8 cellular contexts compared by ENCODE assay signal in genomic region chrX:130109429-130110378, GRCh38. TPM values are rescaled to one million over a fixed set of nuclear protein-coding genes. Genes with fewer than 3 reads are reported as not detected.
DNase-seq lines count a peak whose midpoint lies in the region; ATAC-seq, FAIRE-seq and TF ChIP-seq lines count a peak whose summit lies in the region.

No MANE protein-coding gene starts in this region.

- DNase-seq in activated gamma-delta T cell (lab: John Stamatoyannopoulos, UW), result peak; percentile 17
- no peak for DNase-seq in activated gamma-delta T cell treated with Interleukin-2 at 50 U/mL for 16 hours
- DNase-seq in MG63, result peak; percentile 52
- DNase-seq in MCF 10A (ENCODE audit: unreplicated experiment), result no peak
- no peak for DNase-seq in memory B cell (ENCODE audit: low spot score in 2 of 2)
- DNase-seq in urothelium cell line (ENCODE audit: low spot score), result peak; percentile 3
- no peak for DNase-seq in NCI-H82 (lab: John Stamatoyannopoulos, UW)
- DNase-seq in dermis blood vessel endothelial cell, result no peak

- H3K36me3 Mint-ChIP-seq in MCF 10A (ENCODE audit: insufficient read depth, unreplicated experiment) (no peaks in the 10 kb centered on the region), memory B cell (peaks cover 3% of the 10 kb centered on the region)

- intact Hi-C loops in MCF 10A (cut with micrococcal nuclease), result no loop called here

- CTCF ChIA-PET in MCF 10A (lab: Yijun Ruan, JAX), result interaction anchor here (0.6 to 2.2 kb wide), 7 partner anchors 10 to 1221 kb away, joined by 3 to 11 read pairs (median 4); no protein-coding TSS in a partner anchor

- TF ChIP-seq CTCF in MCF 10A (IDR thresholded peaks at IDR 0.05; ENCODE audit: unreplicated experiment), result no peak

- no TSS peak for BruUV-seq in MCF 10A (replicated peaks; lab: Mats Ljungman, UMichigan)

- H3K27me3 ChIP-seq in MG63, result no peaks in the 10 kb centered on the region

- H3K4me3 ChIP-seq in MG63, result peak overlapping the region; percentile 69

- POLR2A ChIA-PET in MCF 10A (lab: Yijun Ruan, JAX), result interaction anchor here (0.6 to 3.5 kb wide), 11 partner anchors 10 to 127 kb away, joined by 3 to 39 read pairs (median 5); partner anchors contain the start of gene AIFM1

- ATAC-seq in memory B cell (ENCODE audit: low read depth), result peak; percentile 10

- peaks cover 14% of the 10 kb centered on the region for H3K27me3 Mint-ChIP-seq in MCF 10A (ENCODE audit: insufficient read depth, unreplicated experiment)
- no peaks in the 10 kb centered on the region for H3K27me3 Mint-ChIP-seq in memory B cell

- H3K36me3 ChIP-seq in MG63, result no peaks in the 10 kb centered on the region

- H3K9me3 Mint-ChIP-seq in MCF 10A (ENCODE audit: unreplicated experiment) (no peaks in the 10 kb centered on the region), memory B cell (no peaks in the 10 kb centered on the region)

- FAIRE-seq in urothelium cell line (lab: Jason Lieb, UNC), result no peak

- H3K4me3 Mint-ChIP-seq in MCF 10A (ENCODE audit: unreplicated experiment), result peak overlapping the region; percentile 88
- H3K4me3 Mint-ChIP-seq in memory B cell, result peak overlapping the region; percentile 96

- H3K4me1 Mint-ChIP-seq in MCF 10A (ENCODE audit: insufficient read depth, unreplicated experiment) (peaks cover 19% of the 10 kb centered on the region), memory B cell (peaks cover 16% of the 10 kb centered on the region)

- H3K9me3 ChIP-seq in MG63, result no peaks in the 10 kb centered on the region

- H3K27ac Mint-ChIP-seq in MCF 10A (ENCODE audit: low read depth, unreplicated experiment) (peak overlapping the region; percentile 81), memory B cell (peak overlapping the region; percentile 87)

RNA-seq across cellular contexts. Expression of gene ELF4, which starts 0.6 kb away (rescaled TPM):
- 5.9 and 6.3 TPM in 2 replicates for total RNA-seq in MG63 (2014; rRNA removed; shearing (Covaris generic); ENCODE audit: low replicate concordance)
- total RNA-seq in MCF 10A (2022) (19.5 and 23.6 TPM in 2 replicates), dermis blood vessel endothelial cell (16.2 and 29.2 TPM in 2 replicates)

RNA-seq across cellular contexts. Expression of gene AIFM1, which starts 55.9 kb away (rescaled TPM):
- total RNA-seq in MG63 (2014; rRNA removed; shearing (Covaris generic); ENCODE audit: low replicate concordance), result 44.3 and 69.8 TPM in 2 replicates
- total RNA-seq in MCF 10A (2022), result 43.2 and 45.3 TPM in 2 replicates
- 14.0 and 26.6 TPM in 2 replicates for total RNA-seq in dermis blood vessel endothelial cell

Comparison
In these comparisons a context has a peak if more than half of its experiments do, and no peak if none do; other contexts are left out.
1. DNase-seq: peak in activated gamma-delta T cell (single experiment), MG63 (single experiment) and urothelium cell line (single experiment); none in activated gamma-delta T cell treated with Interleukin-2 at 50 U/mL for 16 hours (single experiment), MCF 10A (single experiment), memory B cell (0 of 2), NCI-H82 (single experiment) and dermis blood vessel endothelial cell (single experiment).